ENCODE assay signal across 21 cellular contexts in genomic region chr2:26182887-26183630, GRCh38. TPM values are rescaled to one million over a fixed set of nuclear protein-coding genes. Genes with fewer than 3 reads are reported as not detected.
DNase-seq lines count a peak whose midpoint lies in the region; ATAC-seq and TF ChIP-seq lines count a peak whose summit lies in the region.
"Had no signal": no experiment of that assay in that cellular context is flagged by ENCODE, and none has a peak within 500 bp of the region (broad histone marks: within the 10 kb centered on the region; RNA-seq: fewer than 3 reads in every experiment).

No MANE protein-coding gene starts in this region.

- intact Hi-C loops in natural killer cell (cut with micrococcal nuclease) (loop anchor here (10.0 kb wide), 1 partner anchor 308 kb away; the partner anchor contains the start of gene ASXL2), activated B cell treated with CpG ODN at 0.5 μM for 24 hours (cut with micrococcal nuclease) (no loop called here), body of pancreas (cut with DNase I) (no loop called here), prostate gland (cut with DNase I) (no loop called here)

- no peaks in the 10 kb centered on the region for H3K9me3 ChIP-seq in body of pancreas
- no peaks in the 10 kb centered on the region for H3K9me3 ChIP-seq in prostate gland
- H3K9me3 ChIP-seq: BLaER1 treated with 17β-estradiol and CSF1 and Interleukin-3, amounts not matched to agents 10 nM and 100 nM; left lung had no signal

- no peak overlapping the region for H3K27ac ChIP-seq in body of pancreas
- H3K27ac ChIP-seq in prostate gland: no peak overlapping the region
- H3K27ac ChIP-seq in coronary artery: no peak overlapping the region
- H3K27ac ChIP-seq: BLaER1 treated with 17β-estradiol and CSF1 and Interleukin-3, amounts not matched to agents 10 nM and 100 nM; left lung; neural progenitor cell had no signal

- no peak for TF ChIP-seq CTCF in natural killer cell (IDR thresholded peaks at IDR 0.05)
- TF ChIP-seq CTCF in activated B cell treated with CpG ODN at 0.5 μM for 24 hours (IDR thresholded peaks at IDR 0.05): no peak
- no peak for TF ChIP-seq CTCF in body of pancreas (IDR thresholded peaks at IDR 0.05)
- TF ChIP-seq CTCF in prostate gland (IDR thresholded peaks at IDR 0.05): no peak
- TF ChIP-seq CTCF in coronary artery (IDR thresholded peaks at IDR 0.05): no peak

- H3K36me3 Mint-ChIP-seq in natural killer cell (no peaks in the 10 kb centered on the region), activated B cell treated with CpG ODN at 0.5 μM for 24 hours (ENCODE audit: low read depth) (no peaks in the 10 kb centered on the region), naive B cell (peaks cover 0 to 8% of the 10 kb centered on the region in 2 donors)
- no peaks in the 10 kb centered on the region for H3K36me3 Mint-ChIP-seq in natural killer cell treated with Interleukin-12 subunit alpha and Interleukin-12 subunit beta and Interleukin-15 and Interleukin-18, amount 100 ng/mL, for 72 hours
- H3K36me3 Mint-ChIP-seq in stimulated activated naive B cell treated with anti-CD40 and anti-IgM and Interleukin-4, amounts not matched to agents 10 μg/mL and 1 μg/mL and 100 μg/mL, for 72 hours: peaks cover 0 to 5% of the 10 kb centered on the region in 2 donors
- H3K36me3 Mint-ChIP-seq: activated CD8-positive, alpha-beta memory T cell treated with anti-CD3 and anti-CD28 coated beads, Interleukin-2, amount 10 ng/mL, durations not matched to agents 7 days and 5 days had no signal

- H3K4me1 ChIP-seq in body of pancreas (peaks cover 25% of the 10 kb centered on the region), prostate gland (replicated peaks) (no peaks in the 10 kb centered on the region)

- 97 to 98% methylated on average over 4 to 9 of the region's 11 CpGs for WGBS in body of pancreas, 2 donors
- over 99% methylated on average over 11 of the region's 11 CpGs for WGBS in prostate gland

- H3K36me3 ChIP-seq in body of pancreas (replicated peaks in 1 of 2; ENCODE audit: insufficient read depth in 1 of 2, low read depth in 2 of 2): no peaks in the 10 kb centered on the region
- H3K36me3 ChIP-seq in prostate gland: no peaks in the 10 kb centered on the region
- H3K36me3 ChIP-seq: left lung, neural progenitor cell had no signal

- H3K9me3 Mint-ChIP-seq in natural killer cell (no peaks in the 10 kb centered on the region), activated B cell treated with CpG ODN at 0.5 μM for 24 hours (no peaks in the 10 kb centered on the region), naive B cell (no peaks in the 10 kb centered on the region)
- no peaks in the 10 kb centered on the region for H3K9me3 Mint-ChIP-seq in natural killer cell treated with Interleukin-12 subunit alpha and Interleukin-12 subunit beta and Interleukin-15 and Interleukin-18, amount 100 ng/mL, for 72 hours
- no peaks in the 10 kb centered on the region for H3K9me3 Mint-ChIP-seq in stimulated activated naive B cell treated with anti-CD40 and anti-IgM and Interleukin-4, amounts not matched to agents 10 μg/mL and 1 μg/mL and 100 μg/mL, for 72 hours
- H3K9me3 Mint-ChIP-seq: mesothelial cell of epicardium had no signal

- H3K4me3 ChIP-seq in body of pancreas (no peak overlapping the region), prostate gland (no peak overlapping the region), coronary artery (no peak overlapping the region)
- H3K4me3 ChIP-seq: BLaER1 treated with 17β-estradiol and CSF1 and Interleukin-3, amounts not matched to agents 10 nM and 100 nM; GM12878; left lung; neural progenitor cell had no signal

- peak overlapping the region; percentile 82 for H3K4me3 Mint-ChIP-seq in natural killer cell
- H3K4me3 Mint-ChIP-seq in natural killer cell treated with Interleukin-12 subunit alpha and Interleukin-12 subunit beta and Interleukin-15 and Interleukin-18, amount 100 ng/mL, for 72 hours: no peak overlapping the region
- H3K4me3 Mint-ChIP-seq in activated B cell treated with CpG ODN at 0.5 μM for 24 hours: peak overlapping the region; percentile 71
- peak overlapping the region; percentile 32 to 88 (median 60) for H3K4me3 Mint-ChIP-seq in naive B cell
- peak overlapping the region in 1 of 2 donors; percentile 11 for H3K4me3 Mint-ChIP-seq in stimulated activated naive B cell treated with anti-CD40 and anti-IgM and Interleukin-4, amounts not matched to agents 10 μg/mL and 1 μg/mL and 100 μg/mL, for 72 hours

- POLR2A ChIA-PET in activated B cell treated with CpG ODN at 0.5 μM for 24 hours (lab: Charles Lee): interaction anchor here (0.8 to 2.8 kb wide), 2 partner anchors 63 to 163 kb away, joined by 3 to 11 read pairs; partner anchors contain the start of genes ADGRF3 and SELENOI

- DNase-seq in natural killer cell (no peak), activated B cell treated with CpG ODN at 0.5 μM for 24 hours (no peak), naive B cell (no peak), body of pancreas (no peak), prostate gland (ENCODE audit: low spot score) (no peak), coronary artery (ENCODE audit: low spot score) (no peak)
- DNase-seq in natural killer cell treated with Interleukin-12 subunit alpha and Interleukin-12 subunit beta and Interleukin-15 and Interleukin-18, amount 100 ng/mL, for 72 hours (ENCODE audit: low spot score): no peak
- no peak for DNase-seq in stimulated activated naive B cell treated with anti-CD40 and anti-IgM and Interleukin-4, amounts not matched to agents 10 μg/mL and 1 μg/mL and 100 μg/mL, for 72 hours
- DNase-seq: activated CD4-positive, alpha-beta T cell treated with anti-CD3 and anti-CD28 coated beads for 48 hours; activated CD8-positive, alpha-beta memory T cell treated with anti-CD3 and anti-CD28 coated beads, Interleukin-2, amount 10 ng/mL, durations not matched to agents 7 days and 5 days; central memory CD4-positive, alpha-beta T cell; KG1; left lung; MM.1S; NCI-H1417 treated with DMSO at 0.1 percent for 48 hours; NCI-H774; stimulated activated CD4-positive, alpha-beta T cell treated with anti-CD3 and anti-CD28 coated beads, Interleukin-4, amount 100 ng/mL, for 4 hours had no signal

- H3K4me1 Mint-ChIP-seq in natural killer cell: peaks cover 11 to 29% of the 10 kb centered on the region in 2 donors
- peaks cover 4 to 17% of the 10 kb centered on the region in 2 donors for H3K4me1 Mint-ChIP-seq in natural killer cell treated with Interleukin-12 subunit alpha and Interleukin-12 subunit beta and Interleukin-15 and Interleukin-18, amount 100 ng/mL, for 72 hours (ENCODE audit: low read depth in 2 of 2)
- peaks cover 17% of the 10 kb centered on the region for H3K4me1 Mint-ChIP-seq in activated B cell treated with CpG ODN at 0.5 μM for 24 hours
- peaks cover 11 to 30% (median 11%) of the 10 kb centered on the region in 3 donors for H3K4me1 Mint-ChIP-seq in naive B cell
- H3K4me1 Mint-ChIP-seq in stimulated activated naive B cell treated with anti-CD40 and anti-IgM and Interleukin-4, amounts not matched to agents 10 μg/mL and 1 μg/mL and 100 μg/mL, for 72 hours: peaks cover 15 to 33% of the 10 kb centered on the region in 2 donors

- H3K27me3 ChIP-seq in body of pancreas (no peaks in the 10 kb centered on the region), prostate gland (replicated peaks; ENCODE audit: insufficient read depth) (no peaks in the 10 kb centered on the region)

- H3K27ac Mint-ChIP-seq in natural killer cell (no peak overlapping the region), activated B cell treated with CpG ODN at 0.5 μM for 24 hours (no peak overlapping the region), naive B cell (no peak overlapping the region)
- H3K27ac Mint-ChIP-seq in natural killer cell treated with Interleukin-12 subunit alpha and Interleukin-12 subunit beta and Interleukin-15 and Interleukin-18, amount 100 ng/mL, for 72 hours: no peak overlapping the region
- peak overlapping the region; percentile 56 for H3K27ac Mint-ChIP-seq in stimulated activated naive B cell treated with anti-CD40 and anti-IgM and Interleukin-4, amounts not matched to agents 10 μg/mL and 1 μg/mL and 100 μg/mL, for 72 hours
- H3K27ac Mint-ChIP-seq: mesothelial cell of epicardium, neural progenitor cell had no signal

- ATAC-seq in natural killer cell: no peak
- ATAC-seq in natural killer cell treated with Interleukin-12 subunit alpha and Interleukin-12 subunit beta and Interleukin-15 and Interleukin-18, amount 100 ng/mL, for 72 hours: no peak
- no peak for ATAC-seq in activated B cell treated with CpG ODN at 0.5 μM for 24 hours (ENCODE audit: low read depth)
- no peak for ATAC-seq in naive B cell (ENCODE audit: low read depth in 2 of 2)
- no peak for ATAC-seq in stimulated activated naive B cell treated with anti-CD40 and anti-IgM and Interleukin-4, amounts not matched to agents 10 μg/mL and 1 μg/mL and 100 μg/mL, for 72 hours (replicated peaks)
- ATAC-seq in body of pancreas: no peak
- ATAC-seq: activated CD8-positive, alpha-beta memory T cell treated with anti-CD3 and anti-CD28 coated beads, Interleukin-2, amount 10 ng/mL, durations not matched to agents 7 days and 5 days; GM12878; left lung had no signal

- CTCF ChIA-PET in activated B cell treated with CpG ODN at 0.5 μM for 24 hours (lab: Charles Lee): no interaction called here

- H3K27me3 Mint-ChIP-seq in natural killer cell (ENCODE audit: low read depth in 2 of 2): peaks cover 19 to 23% of the 10 kb centered on the region in 2 donors
- H3K27me3 Mint-ChIP-seq in natural killer cell treated with Interleukin-12 subunit alpha and Interleukin-12 subunit beta and Interleukin-15 and Interleukin-18, amount 100 ng/mL, for 72 hours: peaks cover 17% of the 10 kb centered on the region in 2 donors
- peaks cover 17% of the 10 kb centered on the region for H3K27me3 Mint-ChIP-seq in activated B cell treated with CpG ODN at 0.5 μM for 24 hours
- H3K27me3 Mint-ChIP-seq in naive B cell: peaks cover 18 to 43% (median 37%) of the 10 kb centered on the region in 3 donors
- peaks cover 33 to 38% of the 10 kb centered on the region in 2 donors for H3K27me3 Mint-ChIP-seq in stimulated activated naive B cell treated with anti-CD40 and anti-IgM and Interleukin-4, amounts not matched to agents 10 μg/mL and 1 μg/mL and 100 μg/mL, for 72 hours

- no peak for TF ChIP-seq POLR2A in body of pancreas (IDR thresholded peaks at IDR 0.05)
- TF ChIP-seq POLR2A in prostate gland (IDR thresholded peaks at IDR 0.05): no peak

RNA-seq across cellular contexts. Expression of gene GAREM2, which starts 10.2 kb away (rescaled TPM):
- 1 to 10 TPM; 7.1 to 9.2 (median 7.2) TPM for total RNA-seq in natural killer cell
- 1 to 10 TPM; 4.1 TPM for total RNA-seq in natural killer cell treated with Interleukin-12 subunit alpha and Interleukin-12 subunit beta and Interleukin-15 and Interleukin-18, amount 100 ng/mL, for 72 hours
- total RNA-seq in activated B cell treated with CpG ODN at 0.5 μM for 24 hours: 2.2 and 3.1 TPM in 2 replicates
- polyA plus RNA-seq in naive B cell (ENCODE audit: low read depth in 6 of 6): 1 to 10 TPM in 2 of 6 donors, under 1 TPM in 2, not detected in 2; 0.29 to 2.1 (median 0.79) TPM
- total RNA-seq in body of pancreas: 1 to 10 TPM; 1.6 TPM
- total RNA-seq in prostate gland: 1 to 10 TPM; 3.5 TPM
